Comparison of ENCODE assay signal across 8 cellular contexts in the genomic region with DNA sequence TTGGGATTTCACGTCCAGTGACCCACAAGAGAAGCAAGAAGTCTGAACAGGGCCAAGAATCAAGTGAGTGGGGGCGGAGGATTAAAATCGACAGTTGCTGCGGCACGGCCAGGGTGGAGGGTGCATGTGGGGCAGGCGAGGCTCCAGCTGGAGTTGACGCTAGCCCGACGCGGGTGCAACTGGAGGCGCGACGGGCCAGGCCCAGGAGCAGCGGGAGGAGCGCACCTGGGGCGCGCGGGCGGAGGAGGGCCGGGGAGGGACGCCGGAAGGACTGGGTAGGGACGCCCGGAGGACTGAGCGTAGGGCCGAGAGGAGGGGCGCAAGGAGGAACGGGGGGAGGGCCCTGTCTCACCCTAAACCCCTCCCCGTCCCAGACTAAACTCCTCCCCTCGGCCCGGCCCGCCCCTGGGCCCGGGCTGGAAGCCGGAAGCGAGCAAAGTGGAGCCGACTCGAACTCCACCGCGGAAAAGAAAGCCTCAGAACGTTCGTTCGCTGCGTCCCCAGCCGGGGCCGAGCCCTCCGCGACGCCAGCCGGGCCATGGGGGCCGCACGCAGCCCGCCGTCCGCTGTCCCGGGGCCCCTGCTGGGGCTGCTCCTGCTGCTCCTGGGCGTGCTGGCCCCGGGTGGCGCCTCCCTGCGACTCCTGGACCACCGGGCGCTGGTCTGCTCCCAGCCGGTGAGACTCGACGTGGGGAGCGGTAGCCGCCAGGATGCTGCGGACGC. TPM values are rescaled to one million over a fixed set of nuclear protein-coding genes. Genes with fewer than 3 reads are reported as not detected.
DNase-seq lines count a peak whose midpoint lies in the region; ATAC-seq, FAIRE-seq and TF ChIP-seq lines count a peak whose summit lies in the region.

Gene IL17RA, plus strand, starts transcription at position 447 of the 723 bp plus-strand sequence. Its CDS starts 92 bp downstream, at position 539.

- peak; percentile 99 for ATAC-seq in pancreas

- H3K4me1 ChIP-seq in cardiac muscle cell (ENCODE audit: low read depth), result no peaks in the 10 kb centered on the region
- peaks cover 0 to 4% (median 0%) of the 10 kb centered on the region in 3 donors for H3K4me1 ChIP-seq in pancreas
- H3K4me1 ChIP-seq in thyroid gland, result peaks cover 5 to 11% of the 10 kb centered on the region in 2 donors

- intact Hi-C loops in pancreas (cut with DNase I), result loop anchor here in 1 of 3 donors (10.0 kb wide), 2 partner anchors 80 to 420 kb away; no protein-coding TSS in a partner anchor
- intact Hi-C loops in thyroid gland (cut with DNase I), result no loop called here

- DNase-seq in GM04504 (ENCODE audit: low read depth) (peak; percentile 72), HFF-Myc (ENCODE audit: extremely low read depth, low read depth) (peak; percentile 49), NCI-H1048 (lab: John Stamatoyannopoulos, UW) (peak; percentile 74), SKM-1 treated with dmso at 0.1 percent for 144 hours (lab: John Stamatoyannopoulos, UW; ENCODE audit: unreplicated experiment) (peak; percentile 82), cardiac muscle cell (ENCODE audit: low read depth in 1 of 2, low spot score in 1 of 2) (peak; percentile 88 to 91), pancreas (peak; percentile 94 to 97 (median 96)), thyroid gland (peak; percentile 90 to 92)
- peak; percentile 87 for DNase-seq in activated naive CD8-positive, alpha-beta T cell treated with anti-CD3 and anti-CD28 coated beads, Interleukin-2, amount 50 U/mL, for 16 hours (ENCODE audit: low read depth, low spot score)

- H3K4me3 ChIP-seq in HFF-Myc (replicated peaks; ENCODE audit: low read depth, low read length), result peak within 1 kb of the TSS; percentile 75
- peak within 1 kb of the TSS; percentile 70 for H3K4me3 ChIP-seq in cardiac muscle cell
- H3K4me3 ChIP-seq in pancreas, result peak within 1 kb of the TSS; percentile 93 to 99 (median 98)
- peak within 1 kb of the TSS; percentile 55 to 100 (median 91) for H3K4me3 ChIP-seq in thyroid gland (replicated peaks in 1 of 3)

- FAIRE-seq in pancreas (lab: Jason Lieb, UNC), result no peak

- peaks cover 32% of the 10 kb centered on the region for H3K27me3 ChIP-seq in cardiac muscle cell
- no peaks in the 10 kb centered on the region for H3K27me3 ChIP-seq in pancreas
- no peaks in the 10 kb centered on the region for H3K27me3 ChIP-seq in thyroid gland

- H3K27ac ChIP-seq in cardiac muscle cell (no peak within 1 kb of the TSS), pancreas (peak within 1 kb of the TSS; percentile 67 to 91 (median 80)), thyroid gland (peak within 1 kb of the TSS; percentile 48 to 87 (median 49))

- 0 to 1% methylated on average over 59 to 67 of the region's 68 CpGs for WGBS in pancreas, 2 donors
- 0 to 3% methylated on average over 10 to 20 of the region's 68 CpGs for WGBS in thyroid gland, 2 donors

- H3K36me3 ChIP-seq in cardiac muscle cell, result no peaks in the 10 kb centered on the region
- no peaks in the 10 kb centered on the region for H3K36me3 ChIP-seq in pancreas
- no peaks in the 10 kb centered on the region for H3K36me3 ChIP-seq in thyroid gland

- peak in 1 of 2 donors; percentile 81 for TF ChIP-seq POLR2A in thyroid gland (IDR thresholded peaks at IDR 0.05)

- TF ChIP-seq CTCF in HFF-Myc (IDR thresholded peaks at IDR 0.05; ENCODE audit: low read depth, low read length, missing control alignments), result no peak
- no peak for TF ChIP-seq CTCF in cardiac muscle cell (IDR thresholded peaks at IDR 0.05; ENCODE audit: low read depth, low read length)
- no peak for TF ChIP-seq CTCF in pancreas (IDR thresholded peaks at IDR 0.05)
- TF ChIP-seq CTCF in thyroid gland (IDR thresholded peaks at IDR 0.05), result no peak

- no peaks in the 10 kb centered on the region for H3K9me3 ChIP-seq in cardiac muscle cell (ENCODE audit: low read depth)
- no peaks in the 10 kb centered on the region for H3K9me3 ChIP-seq in pancreas
- H3K9me3 ChIP-seq in thyroid gland, result no peaks in the 10 kb centered on the region

RNA-seq across cellular contexts. Expression of gene IL17RA, which starts in this region (rescaled TPM):
- total RNA-seq in cardiac muscle cell (4.7 and 6.5 TPM in 2 replicates), pancreas (10 to 100 TPM in 2 of 6 donors, 1 to 10 TPM in 4; 6.8 to 17.0 (median 8.5) TPM), thyroid gland (10 to 100 TPM; 10.3 to 19.1 (median 15.5) TPM)
- polyA plus RNA-seq in cardiac muscle cell (3.3 and 5.7 TPM in 2 replicates), pancreas (1 to 10 TPM; 3.8 to 4.0 TPM)
